ENCODE assay signal across 16 cellular contexts in genomic region chr16:1809281-1809801, GRCh38. TPM values are rescaled to one million over a fixed set of nuclear protein-coding genes. Genes with fewer than 3 reads are reported as not detected.
DNase-seq lines count a peak whose midpoint lies in the region; ATAC-seq and TF ChIP-seq lines count a peak whose summit lies in the region.
"Had no signal": no experiment of that assay in that cellular context is flagged by ENCODE, and none has a peak within 500 bp of the region (broad histone marks: within the 10 kb centered on the region; RNA-seq: fewer than 3 reads in every experiment).

No MANE protein-coding gene starts in this region.

- no peak overlapping the region for H2AFZ ChIP-seq in osteoblast (ENCODE audit: low read length)

- POLR2A ChIA-PET in activated naive CD8-positive, alpha-beta T cell treated with anti-CD3 and anti-CD28 coated beads, Interleukin-2, amount 10 ng/mL, durations not matched to agents 7 days and 5 days (lab: Charles Lee): no interaction called here
- POLR2A ChIA-PET in naive thymus-derived CD8-positive, alpha-beta T cell (lab: Charles Lee): no interaction called here

- no peaks in the 10 kb centered on the region for H3K27me3 Mint-ChIP-seq in activated naive CD8-positive, alpha-beta T cell treated with anti-CD3 and anti-CD28 coated beads, Interleukin-2, amount 10 ng/mL, durations not matched to agents 7 days and 5 days
- no peaks in the 10 kb centered on the region for H3K27me3 Mint-ChIP-seq in activated naive CD8-positive, alpha-beta T cell treated with anti-CD3 and anti-CD28 coated beads, Interleukin-2, amount 50 U/mL, for 24 hours
- H3K27me3 Mint-ChIP-seq in naive thymus-derived CD8-positive, alpha-beta T cell: no peaks in the 10 kb centered on the region
- H3K27me3 Mint-ChIP-seq: stimulated activated memory B cell treated with anti-CD40 and anti-IgM and Interleukin-4, amounts not matched to agents 10 μg/mL and 1 μg/mL and 100 μg/mL, for 72 hours had no signal

- peaks cover 14% of the 10 kb centered on the region for H3K36me3 ChIP-seq in osteoblast (ENCODE audit: insufficient read depth, low read length)

- H3K27ac ChIP-seq in osteoblast (ENCODE audit: low read depth, low read length): no peak overlapping the region
- H3K27ac ChIP-seq: cardiac muscle cell had no signal

- peaks cover 18% of the 10 kb centered on the region for H3K36me3 Mint-ChIP-seq in activated naive CD8-positive, alpha-beta T cell treated with anti-CD3 and anti-CD28 coated beads, Interleukin-2, amount 10 ng/mL, durations not matched to agents 7 days and 5 days
- H3K36me3 Mint-ChIP-seq in activated naive CD8-positive, alpha-beta T cell treated with anti-CD3 and anti-CD28 coated beads, Interleukin-2, amount 50 U/mL, for 24 hours (ENCODE audit: low read depth): peaks cover 12% of the 10 kb centered on the region
- H3K36me3 Mint-ChIP-seq in naive thymus-derived CD8-positive, alpha-beta T cell: peaks cover 0 to 67% (median 18%) of the 10 kb centered on the region in 3 donors

- H3K9me3 Mint-ChIP-seq in activated naive CD8-positive, alpha-beta T cell treated with anti-CD3 and anti-CD28 coated beads, Interleukin-2, amount 10 ng/mL, durations not matched to agents 7 days and 5 days: no peaks in the 10 kb centered on the region
- H3K9me3 Mint-ChIP-seq in activated naive CD8-positive, alpha-beta T cell treated with anti-CD3 and anti-CD28 coated beads, Interleukin-2, amount 50 U/mL, for 24 hours: no peaks in the 10 kb centered on the region
- peaks cover 0 to 9% (median 0%) of the 10 kb centered on the region in 9 donors for H3K9me3 Mint-ChIP-seq in naive thymus-derived CD8-positive, alpha-beta T cell
- H3K9me3 Mint-ChIP-seq: activated T-helper 1 cell treated with anti-CD3 and anti-CD28 coated beads, Interleukin-12 subunit alpha, Interleukin-12 subunit beta, Interleukin-2, Interleukin-4 antibody, amounts not matched to agents 30 ng/mL and 10 ng/mL and 1 ng/mL, durations not matched to agents 14 hours and 24 hours and 36 hours; stimulated activated memory B cell treated with anti-CD40 and anti-IgM and Interleukin-4, amounts not matched to agents 10 μg/mL and 1 μg/mL and 100 μg/mL, for 72 hours; T-helper 1 cell treated with Interleukin-12 subunit alpha and Interleukin-12 subunit beta and Interleukin-4 antibody, amounts not matched to agents 30 μg/mL and 1 μg/mL, for 36 hours had no signal

- H3K4me2 ChIP-seq in osteoblast (ENCODE audit: insufficient read depth, low read length): no peak overlapping the region

- H3K4me3 Mint-ChIP-seq in activated naive CD8-positive, alpha-beta T cell treated with anti-CD3 and anti-CD28 coated beads, Interleukin-2, amount 10 ng/mL, durations not matched to agents 7 days and 5 days: no peak overlapping the region
- H3K4me3 Mint-ChIP-seq in activated naive CD8-positive, alpha-beta T cell treated with anti-CD3 and anti-CD28 coated beads, Interleukin-2, amount 50 U/mL, for 24 hours: no peak overlapping the region
- no peak overlapping the region for H3K4me3 Mint-ChIP-seq in naive thymus-derived CD8-positive, alpha-beta T cell
- H3K4me3 Mint-ChIP-seq: activated CD8-positive, alpha-beta T cell treated with anti-CD3 and anti-CD28 coated beads, Interleukin-2, amount 10 ng/mL, durations not matched to agents 7 days and 5 days; activated T-helper 1 cell treated with anti-CD3 and anti-CD28 coated beads, Interleukin-12 subunit alpha, Interleukin-12 subunit beta, Interleukin-2, Interleukin-4 antibody, amounts not matched to agents 30 ng/mL and 10 ng/mL and 1 ng/mL, durations not matched to agents 14 hours and 24 hours and 36 hours; stimulated activated memory B cell treated with anti-CD40 and anti-IgM and Interleukin-4, amounts not matched to agents 10 μg/mL and 1 μg/mL and 100 μg/mL, for 72 hours; T-helper 1 cell treated with Interleukin-12 subunit alpha and Interleukin-12 subunit beta and Interleukin-4 antibody, amounts not matched to agents 30 μg/mL and 1 μg/mL, for 36 hours had no signal

- peaks cover 3% of the 10 kb centered on the region for H3K4me1 ChIP-seq in osteoblast (ENCODE audit: insufficient read depth, low read length)

- no peaks in the 10 kb centered on the region for H3K4me1 Mint-ChIP-seq in activated naive CD8-positive, alpha-beta T cell treated with anti-CD3 and anti-CD28 coated beads, Interleukin-2, amount 10 ng/mL, durations not matched to agents 7 days and 5 days
- peaks cover 8% of the 10 kb centered on the region for H3K4me1 Mint-ChIP-seq in activated naive CD8-positive, alpha-beta T cell treated with anti-CD3 and anti-CD28 coated beads, Interleukin-2, amount 50 U/mL, for 24 hours
- peaks cover 6 to 12% (median 9%) of the 10 kb centered on the region in 4 donors for H3K4me1 Mint-ChIP-seq in naive thymus-derived CD8-positive, alpha-beta T cell

- H3K27ac Mint-ChIP-seq in activated naive CD8-positive, alpha-beta T cell treated with anti-CD3 and anti-CD28 coated beads, Interleukin-2, amount 10 ng/mL, durations not matched to agents 7 days and 5 days: no peak overlapping the region
- no peak overlapping the region for H3K27ac Mint-ChIP-seq in activated naive CD8-positive, alpha-beta T cell treated with anti-CD3 and anti-CD28 coated beads, Interleukin-2, amount 50 U/mL, for 24 hours
- H3K27ac Mint-ChIP-seq in naive thymus-derived CD8-positive, alpha-beta T cell: no peak overlapping the region
- H3K27ac Mint-ChIP-seq: activated CD8-positive, alpha-beta T cell treated with anti-CD3 and anti-CD28 coated beads, Interleukin-2, amount 10 ng/mL, durations not matched to agents 7 days and 5 days; activated T-helper 1 cell treated with anti-CD3 and anti-CD28 coated beads, Interleukin-12 subunit alpha, Interleukin-12 subunit beta, Interleukin-2, Interleukin-4 antibody, amounts not matched to agents 30 ng/mL and 10 ng/mL and 1 ng/mL, durations not matched to agents 14 hours and 24 hours and 36 hours; stimulated activated memory B cell treated with anti-CD40 and anti-IgM and Interleukin-4, amounts not matched to agents 10 μg/mL and 1 μg/mL and 100 μg/mL, for 72 hours; T-helper 1 cell treated with Interleukin-12 subunit alpha and Interleukin-12 subunit beta and Interleukin-4 antibody, amounts not matched to agents 30 μg/mL and 1 μg/mL, for 36 hours had no signal

- DNase-seq in activated naive CD8-positive, alpha-beta T cell treated with anti-CD3 and anti-CD28 coated beads, Interleukin-2, amount 10 ng/mL, durations not matched to agents 7 days and 5 days: no peak
- DNase-seq in activated naive CD8-positive, alpha-beta T cell treated with anti-CD3 and anti-CD28 coated beads, Interleukin-2, amount 50 U/mL, for 24 hours: no peak
- peak; percentile 60 for DNase-seq in osteoblast (ENCODE audit: insufficient read length, low spot score, missing footprints)
- DNase-seq in naive thymus-derived CD8-positive, alpha-beta T cell: no peak
- DNase-seq: 8988T; activated CD8-positive, alpha-beta T cell treated with anti-CD3 and anti-CD28 coated beads, Interleukin-2, amount 10 ng/mL, durations not matched to agents 7 days and 5 days; C1 segment of cervical spinal cord; effector CD4-positive, alpha-beta T cell; NCI-H187 treated with DMSO at 0.1 percent for 48 hours; NCI-H446; SHP77; trophoblast cell had no signal

- H3K79me2 ChIP-seq in osteoblast (ENCODE audit: insufficient read depth, low read length): no peaks in the 10 kb centered on the region

- no peak overlapping the region for H3K4me3 ChIP-seq in osteoblast (ENCODE audit: insufficient read depth, low read length)
- H3K4me3 ChIP-seq: cardiac muscle cell had no signal

- H3K27me3 ChIP-seq in osteoblast (ENCODE audit: insufficient read depth, low read length): no peaks in the 10 kb centered on the region
- H3K27me3 ChIP-seq: cardiac muscle cell had no signal

- H4K20me1 ChIP-seq in osteoblast (ENCODE audit: insufficient read depth, low read length): no peaks in the 10 kb centered on the region

- no peak for TF ChIP-seq CTCF in osteoblast (IDR thresholded peaks at IDR 0.05; ENCODE audit: extremely low read depth, low read depth, low read length)

- H3K9me3 ChIP-seq in osteoblast (ENCODE audit: low read depth, low read length): no peaks in the 10 kb centered on the region

- ATAC-seq in activated naive CD8-positive, alpha-beta T cell treated with anti-CD3 and anti-CD28 coated beads, Interleukin-2, amount 10 ng/mL, durations not matched to agents 7 days and 5 days (ENCODE audit: low read depth): peak; percentile 18
- no peak for ATAC-seq in activated naive CD8-positive, alpha-beta T cell treated with anti-CD3 and anti-CD28 coated beads, Interleukin-2, amount 50 U/mL, for 24 hours
- no peak for ATAC-seq in naive thymus-derived CD8-positive, alpha-beta T cell
- ATAC-seq: activated CD8-positive, alpha-beta T cell treated with anti-CD3 and anti-CD28 coated beads, Interleukin-2, amount 10 ng/mL, durations not matched to agents 7 days and 5 days; stimulated activated memory B cell treated with anti-CD40 and anti-IgM and Interleukin-4, amounts not matched to agents 10 μg/mL and 1 μg/mL and 100 μg/mL, for 72 hours had no signal

RNA-seq across cellular contexts. Expression of gene IGFALS, which starts 15.8 kb away (rescaled TPM):
- under 1 TPM; 0.23 to 0.55 TPM for total RNA-seq in activated naive CD8-positive, alpha-beta T cell treated with anti-CD3 and anti-CD28 coated beads, Interleukin-2, amount 10 ng/mL, durations not matched to agents 7 days and 5 days
- total RNA-seq in osteoblast: not detected in 2 replicates
- 1 to 10 TPM; 1.7 to 2.1 TPM for total RNA-seq in naive thymus-derived CD8-positive, alpha-beta T cell
- not detected for polyA plus RNA-seq in naive thymus-derived CD8-positive, alpha-beta T cell
- total RNA-seq: activated T-helper 1 cell treated with anti-CD3 and anti-CD28 coated beads, Interleukin-12 subunit alpha, Interleukin-12 subunit beta, Interleukin-2, Interleukin-4 antibody, amounts not matched to agents 30 ng/mL and 10 ng/mL and 1 ng/mL, durations not matched to agents 14 hours and 24 hours and 36 hours had no signal

RNA-seq across cellular contexts. Expression of gene HAGH, which starts 17.3 kb away (rescaled TPM):
- total RNA-seq in activated naive CD8-positive, alpha-beta T cell treated with anti-CD3 and anti-CD28 coated beads, Interleukin-2, amount 10 ng/mL, durations not matched to agents 7 days and 5 days: 10 to 100 TPM; 48.7 to 51.6 TPM
- total RNA-seq in osteoblast: 28.9 and 32.9 TPM in 2 replicates
- total RNA-seq in naive thymus-derived CD8-positive, alpha-beta T cell: 10 to 100 TPM; 65.7 to 67.8 TPM
- polyA plus RNA-seq in naive thymus-derived CD8-positive, alpha-beta T cell: 10 to 100 TPM; 38.7 to 60.0 (median 45.0) TPM

RNA-seq across cellular contexts. Expression of gene FAHD1, which starts 17.7 kb away (rescaled TPM):
- total RNA-seq in activated naive CD8-positive, alpha-beta T cell treated with anti-CD3 and anti-CD28 coated beads, Interleukin-2, amount 10 ng/mL, durations not matched to agents 7 days and 5 days: 10 to 100 TPM; 12.0 to 12.2 TPM
- total RNA-seq in osteoblast: 63.1 and 72.7 TPM in 2 replicates
- total RNA-seq in naive thymus-derived CD8-positive, alpha-beta T cell: 10 to 100 TPM; 11.1 to 12.1 TPM
- polyA plus RNA-seq in naive thymus-derived CD8-positive, alpha-beta T cell: 10 to 100 TPM; 20.3 to 34.2 (median 32.6) TPM

RNA-seq across cellular contexts. Expression of gene NUBP2, which starts 26.6 kb away (rescaled TPM):
- 10 to 100 TPM; 55.6 to 55.9 TPM for total RNA-seq in activated naive CD8-positive, alpha-beta T cell treated with anti-CD3 and anti-CD28 coated beads, Interleukin-2, amount 10 ng/mL, durations not matched to agents 7 days and 5 days
- total RNA-seq in osteoblast: 45.4 and 56.1 TPM in 2 replicates
- total RNA-seq in naive thymus-derived CD8-positive, alpha-beta T cell: 10 to 100 TPM; 62.0 to 65.4 TPM
- polyA plus RNA-seq in naive thymus-derived CD8-positive, alpha-beta T cell: 10 to 100 TPM; 87.2 to 90.6 (median 87.3) TPM

RNA-seq across cellular contexts. Expression of gene SPSB3, which starts 27.0 kb away (rescaled TPM):
- total RNA-seq in activated naive CD8-positive, alpha-beta T cell treated with anti-CD3 and anti-CD28 coated beads, Interleukin-2, amount 10 ng/mL, durations not matched to agents 7 days and 5 days: 10 to 100 TPM; 67.8 to 74.1 TPM
- 33.6 and 42.3 TPM in 2 replicates for total RNA-seq in osteoblast
- total RNA-seq in naive thymus-derived CD8-positive, alpha-beta T cell: 100 to 1,000 TPM; 120 to 123 TPM
- polyA plus RNA-seq in naive thymus-derived CD8-positive, alpha-beta T cell: 10 to 100 TPM; 38.0 to 42.0 (median 40.8) TPM
